10 cellular contexts compared by ENCODE assay signal in the genomic region with DNA sequence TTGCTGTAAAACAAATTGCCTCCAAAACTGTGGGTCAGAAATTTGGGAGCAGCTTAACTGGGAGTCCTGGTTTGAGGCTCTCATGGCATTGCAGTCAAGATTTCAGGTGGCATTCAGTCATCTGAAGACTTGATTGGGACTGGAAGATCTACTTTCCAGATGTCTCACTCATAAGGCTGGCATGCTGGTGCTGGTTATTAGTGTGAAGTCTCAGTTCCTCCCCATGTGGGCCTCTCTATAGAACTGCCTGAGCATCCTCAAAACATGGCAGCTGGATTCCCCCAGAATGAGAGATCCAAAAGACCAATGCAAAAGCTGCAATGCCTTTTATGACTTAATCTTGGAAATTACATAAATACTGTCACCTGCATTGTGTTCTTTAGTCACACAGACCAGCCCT. TPM values are rescaled to one million over a fixed set of nuclear protein-coding genes. Genes with fewer than 3 reads are reported as not detected.
DNase-seq lines count a peak whose midpoint lies in the region; ATAC-seq lines count a peak whose summit lies in the region.
"Had no signal": no experiment of that assay in that cellular context is flagged by ENCODE, and none has a peak within 500 bp of the region (broad histone marks: within the 10 kb centered on the region; RNA-seq: fewer than 3 reads in every experiment).

No MANE protein-coding gene starts in this region.

- DNase-seq in NCI-H146 treated with DMSO at 0.1 percent for 48 hours (lab: John Stamatoyannopoulos, UW; ENCODE audit: unreplicated experiment) = peak; percentile 13
- DNase-seq in SW480 (ENCODE audit: low spot score) = no peak
- no peak for DNase-seq in NCI-H1092 (lab: John Stamatoyannopoulos, UW)
- no peak for DNase-seq in dermis blood vessel endothelial cell
- DNase-seq: HFFc6, NCI-H510A treated with DMSO at 0.1 percent for 48 hours had no signal

- ATAC-seq in GM18508 (IDR thresholded peaks at IDR 0.05; ENCODE audit: insufficient read depth, unreplicated experiment) (peak; percentile 56), GM19324 (IDR thresholded peaks at IDR 0.05; ENCODE audit: low FRiP score, unreplicated experiment) (peak; percentile 52), HG02885 (IDR thresholded peaks at IDR 0.05; ENCODE audit: poor library complexity, unreplicated experiment) (peak; percentile 83), GM21447 (IDR thresholded peaks at IDR 0.05; ENCODE audit: unreplicated experiment) (no peak)

RNA-seq across cellular contexts. Expression of a gene that starts 6.4 kb away (rescaled TPM):
- 21.8 and 30.4 TPM in 2 replicates for total RNA-seq in dermis blood vessel endothelial cell
